8 cellular contexts compared by ENCODE assay signal in genomic region chr10:63711866-63712716, GRCh38.
A peak's percentile ranks its signal among the peaks of the same experiment; 100 is the strongest.
DNase-seq lines count a peak whose midpoint lies in the region; FAIRE-seq and TF ChIP-seq lines count a peak whose summit lies in the region.

No MANE protein-coding gene starts in this region.

- H3K9me3 ChIP-seq in mammary epithelial cell (replicated peaks; ENCODE audit: insufficient read depth, low read length) (no peaks in the 10 kb centered on the region), keratinocyte (ENCODE audit: control insufficient read depth, low read depth, low read length) (no peaks in the 10 kb centered on the region), stomach smooth muscle (ENCODE audit: control insufficient read depth in 2 of 2, low read length in 2 of 2) (no peaks in the 10 kb centered on the region)

- no peak overlapping the region for H3K4me3 ChIP-seq in mammary epithelial cell (replicated peaks in 1 of 3; ENCODE audit: insufficient read depth in 1 of 3, low read depth in 2 of 3, low read length in 3 of 3)
- no peak overlapping the region for H3K4me3 ChIP-seq in keratinocyte (ENCODE audit: control insufficient read depth in 2 of 3, extremely low read depth in 1 of 3, insufficient read depth in 2 of 3, low read depth in 1 of 3, low read length in 3 of 3)
- peak overlapping the region in 1 of 2 donors; percentile 50 for H3K4me3 ChIP-seq in stomach smooth muscle (ENCODE audit: low read length in 2 of 2)

- in situ Hi-C loops in mammary epithelial cell (cut with MboI; ENCODE audit: low sequenced_read_pairs in 2 of 2), result loop anchor here (5.0 to 25.0 kb wide), 4 partner anchors 80 to 547 kb away; partner anchors contain the start of gene REEP3 (in 1 of the 2)

- H3K4me3 Mint-ChIP-seq in activated CD4-positive, alpha-beta T cell treated with anti-CD3 and anti-CD28 coated beads, Interleukin-2, amount 10 ng/mL, durations not matched to agents 7 days and 5 days, result no peak overlapping the region

- H3K9ac ChIP-seq in mammary epithelial cell (ENCODE audit: insufficient read depth, low read length), result peak overlapping the region; percentile 10
- H3K9ac ChIP-seq in keratinocyte (ENCODE audit: control insufficient read depth, extremely low read depth, insufficient read depth, low read length), result peak overlapping the region; percentile 4
- H3K9ac ChIP-seq in stomach smooth muscle (ENCODE audit: low read length in 2 of 2), result peak overlapping the region; percentile 51 to 60

- H3K27ac ChIP-seq in mammary epithelial cell (ENCODE audit: insufficient read depth, low read depth, low read length), result peak overlapping the region; percentile 62
- H3K27ac ChIP-seq in keratinocyte (ENCODE audit: control insufficient read depth, insufficient read depth, low read length), result peak overlapping the region; percentile 60
- peak overlapping the region; percentile 95 for H3K27ac ChIP-seq in stomach smooth muscle (ENCODE audit: low read length)

- H3K4me1 Mint-ChIP-seq in activated CD4-positive, alpha-beta T cell treated with anti-CD3 and anti-CD28 coated beads, Interleukin-2, amount 10 ng/mL, durations not matched to agents 7 days and 5 days, result peaks cover 13% of the 10 kb centered on the region

- WGBS in mammary epithelial cell (ENCODE audit: low coverage, missing lambda C conversion rate), result 20% methylated on average over 4 of the region's 6 CpGs

- H3K9me3 Mint-ChIP-seq in activated CD4-positive, alpha-beta T cell treated with anti-CD3 and anti-CD28 coated beads, Interleukin-2, amount 10 ng/mL, durations not matched to agents 7 days and 5 days, result no peaks in the 10 kb centered on the region

- H3K4me1 ChIP-seq in mammary epithelial cell (ENCODE audit: insufficient read depth, low read length), result peaks cover 39% of the 10 kb centered on the region
- H3K4me1 ChIP-seq in keratinocyte (ENCODE audit: control insufficient read depth, extremely low read depth, insufficient read depth, low read length), result peaks cover 44% of the 10 kb centered on the region
- H3K4me1 ChIP-seq in stomach smooth muscle (ENCODE audit: control insufficient read depth, insufficient read depth, low read length), result peaks cover 45% of the 10 kb centered on the region

- FAIRE-seq in keratinocyte (lab: Jason Lieb, UNC), result peak; percentile 93
- FAIRE-seq in GM12891 (lab: Jason Lieb, UNC), result no peak

- H3K9me1 ChIP-seq in keratinocyte (ENCODE audit: control insufficient read depth, extremely low read depth, insufficient read depth, low read length), result no peaks in the 10 kb centered on the region

- H3K4me2 ChIP-seq in mammary epithelial cell (ENCODE audit: insufficient read depth, low read depth, low read length) (no peak overlapping the region), keratinocyte (ENCODE audit: control insufficient read depth, extremely low read depth, insufficient read depth, low read depth, low read length) (peak overlapping the region; percentile 57)

- H3K27ac Mint-ChIP-seq in activated CD4-positive, alpha-beta T cell treated with anti-CD3 and anti-CD28 coated beads, Interleukin-2, amount 10 ng/mL, durations not matched to agents 7 days and 5 days, result no peak overlapping the region

- intact Hi-C loops in mammary epithelial cell (cut with micrococcal nuclease), result loop anchor here (2.0 to 5.0 kb wide), 2 partner anchors 83 to 445 kb away; no protein-coding TSS in a partner anchor

- POLR2A ChIA-PET in activated CD4-positive, alpha-beta T cell treated with anti-CD3 and anti-CD28 coated beads, Interleukin-2, amount 10 ng/mL, durations not matched to agents 7 days and 5 days (lab: Charles Lee), result interaction anchor here (0.6 kb wide), 1 partner anchor 9 kb away, joined by 3 read pairs; no protein-coding TSS in a partner anchor

- dilution Hi-C loops in mammary epithelial cell (cut with HindIII; ENCODE audit: low sequenced_read_pairs), result loop anchor here (5.0 to 25.0 kb wide), 2 partner anchors 80 to 225 kb away; no protein-coding TSS in a partner anchor
- dilution Hi-C loops in keratinocyte (cut with MboI; ENCODE audit: extremely low pct_ligation_motif_present, low sequenced_read_pairs), result no loop called here

- no peak for TF ChIP-seq CTCF in mammary epithelial cell (conservative IDR thresholded peaks at IDR 0.05 in 1 of 2, IDR thresholded peaks at IDR 0.05 in 1 of 2; ENCODE audit: extremely low read depth in 1 of 2, insufficient read depth in 1 of 2, low read depth in 1 of 2, low read length in 2 of 2)
- no peak for TF ChIP-seq CTCF in keratinocyte (optimal IDR thresholded peaks at IDR 0.05 in 1 of 3, IDR thresholded peaks at IDR 0.05 in 1 of 3, conservative IDR thresholded peaks at IDR 0.05 in 1 of 3; ENCODE audit: extremely low read depth in 1 of 3, insufficient read depth in 2 of 3, low read length in 3 of 3)

- no peak for TF ChIP-seq POLR2A in GM12891 (IDR thresholded peaks at IDR 0.05; ENCODE audit: low read depth, low read length)

- DNase-seq in EL (peak; percentile 98), NCI-H226 (peak; percentile 72), mammary epithelial cell (peak; percentile 98), keratinocyte (ENCODE audit: low read depth, low spot score) (peak; percentile 71), GM12891 (ENCODE audit: insufficient read length, low spot score) (no peak)
- DNase-seq in activated T-cell treated with anti-CD3 and anti-CD28 coated beads, Interleukin-2, amount 50 U/mL, for 1 hour, result no peak
- DNase-seq in activated CD4-positive, alpha-beta T cell treated with anti-CD3 and anti-CD28 coated beads, Interleukin-2, amount 10 ng/mL, durations not matched to agents 7 days and 5 days, result no peak

- H3K36me3 ChIP-seq in mammary epithelial cell (ENCODE audit: insufficient read depth, low read length), result no peaks in the 10 kb centered on the region
- no peaks in the 10 kb centered on the region for H3K36me3 ChIP-seq in keratinocyte (ENCODE audit: control insufficient read depth in 2 of 2, extremely low read depth in 1 of 2, insufficient read depth in 2 of 2, low read length in 2 of 2)
- H3K36me3 ChIP-seq in stomach smooth muscle (ENCODE audit: control insufficient read depth in 2 of 2, insufficient read depth in 2 of 2, low read length in 2 of 2), result no peaks in the 10 kb centered on the region

- no peaks in the 10 kb centered on the region for H3K27me3 Mint-ChIP-seq in activated CD4-positive, alpha-beta T cell treated with anti-CD3 and anti-CD28 coated beads, Interleukin-2, amount 10 ng/mL, durations not matched to agents 7 days and 5 days

- H3K79me2 ChIP-seq in mammary epithelial cell (ENCODE audit: insufficient read depth, low read length) (no peaks in the 10 kb centered on the region), keratinocyte (ENCODE audit: control insufficient read depth, insufficient read depth, low read length) (no peaks in the 10 kb centered on the region)

- H2AFZ ChIP-seq in mammary epithelial cell (ENCODE audit: low read depth, low read length), result peak overlapping the region; percentile 42
- H2AFZ ChIP-seq in keratinocyte (ENCODE audit: control insufficient read depth, low read length), result no peak overlapping the region

- H3K27me3 ChIP-seq in mammary epithelial cell (ENCODE audit: insufficient read depth, low read length), result no peaks in the 10 kb centered on the region
- H3K27me3 ChIP-seq in keratinocyte (ENCODE audit: control insufficient read depth, extremely low read depth, insufficient read depth, low read length), result no peaks in the 10 kb centered on the region
- H3K27me3 ChIP-seq in stomach smooth muscle (ENCODE audit: control insufficient read depth in 1 of 2, insufficient read depth in 2 of 2, low read length in 2 of 2), result no peaks in the 10 kb centered on the region

- CTCF ChIA-PET in mammary epithelial cell (lab: Charles Lee; ENCODE audit: low non-redundant PET), result interaction anchor here (0.5 to 0.6 kb wide), 2 partner anchors 55 to 545 kb away, joined by 4 to 5 read pairs; no protein-coding TSS in a partner anchor
- CTCF ChIA-PET in activated CD4-positive, alpha-beta T cell treated with anti-CD3 and anti-CD28 coated beads, Interleukin-2, amount 10 ng/mL, durations not matched to agents 7 days and 5 days (lab: Charles Lee), result interaction anchor here (1.1 to 2.4 kb wide), 2 partner anchors 9 to 545 kb away, joined by 3 to 5 read pairs; no protein-coding TSS in a partner anchor

- no peaks in the 10 kb centered on the region for H4K20me1 ChIP-seq in mammary epithelial cell (ENCODE audit: insufficient read depth, low read length)
- H4K20me1 ChIP-seq in keratinocyte (ENCODE audit: control insufficient read depth, extremely low read depth, insufficient read depth, low read length), result no peaks in the 10 kb centered on the region

- BruUV-seq in mammary epithelial cell (replicated peaks; lab: Mats Ljungman, UMichigan), result no TSS peak

- H3K36me3 Mint-ChIP-seq in activated CD4-positive, alpha-beta T cell treated with anti-CD3 and anti-CD28 coated beads, Interleukin-2, amount 10 ng/mL, durations not matched to agents 7 days and 5 days (ENCODE audit: low read depth), result no peaks in the 10 kb centered on the region

TF ChIP-seq in GM12891, 5 proteins besides CTCF, POLR2A, EP300 and RAD21:
- TF ChIP-seq TAF1 (IDR thresholded peaks at IDR 0.05; ENCODE audit: low read depth, low read length) (no peak), POU2F2 (IDR thresholded peaks at IDR 0.05; ENCODE audit: low read depth, low read length) (no peak), SPI1 (IDR thresholded peaks at IDR 0.05; ENCODE audit: low read depth, low read length) (no peak), PAX5 (IDR thresholded peaks at IDR 0.05; ENCODE audit: insufficient read depth, low read length, severe bottlenecking) (no peak), POLR2AphosphoS5 (IDR thresholded peaks at IDR 0.05; ENCODE audit: low read depth, low read length) (no peak)

Comparison
In these comparisons a context has a peak if more than half of its experiments do, and no peak if none do; other contexts are left out.
1. DNase-seq: peak in EL (single experiment), NCI-H226 (single experiment), mammary epithelial cell (single experiment) and keratinocyte (single experiment); none in activated T-cell treated with anti-CD3 and anti-CD28 coated beads, Interleukin-2, amount 50 U/mL, for 1 hour (single experiment), GM12891 (single experiment) and activated CD4-positive, alpha-beta T cell treated with anti-CD3 and anti-CD28 coated beads, Interleukin-2, amount 10 ng/mL, durations not matched to agents 7 days and 5 days (single experiment).
2. H3K9ac ChIP-seq: peak in every context shown above with its lines; median percentile 56 in stomach smooth muscle; 10 in mammary epithelial cell; 4 in keratinocyte.
3. Peak in every context shown above with its lines, with median percentiles within 50 percentile points of each other: H3K27ac ChIP-seq.